ENCODE assay signal across 15 cellular contexts in the genomic region with DNA sequence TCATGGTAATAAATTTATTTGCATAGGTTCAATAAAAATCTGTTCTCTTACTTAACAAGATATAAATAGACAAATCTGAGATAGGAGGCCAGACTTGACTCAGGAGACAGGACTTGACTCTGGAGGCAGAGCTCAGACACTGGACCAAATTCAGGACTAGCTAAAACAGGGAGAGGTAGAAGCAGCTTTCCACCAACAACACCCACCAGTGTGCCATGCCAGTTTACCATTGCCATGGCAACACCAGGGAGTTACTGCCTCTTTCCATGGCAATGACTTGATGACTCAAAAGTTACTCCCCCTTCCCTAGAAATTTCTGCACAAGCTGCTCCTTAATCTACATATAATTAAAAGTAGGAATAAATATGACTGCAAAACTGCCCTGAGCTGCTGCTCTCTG.
DNase-seq lines count a peak whose midpoint lies in the region; ATAC-seq and TF ChIP-seq lines count a peak whose summit lies in the region.
"Had no signal": no experiment of that assay in that cellular context is flagged by ENCODE, and none has a peak within 500 bp of the region (broad histone marks: within the 10 kb centered on the region; RNA-seq: fewer than 3 reads in every experiment).

No MANE protein-coding gene starts in this region.

- no peak overlapping the region for H2BK120ac ChIP-seq in IMR-90 (ENCODE audit: low read depth, low read length)

- H3K9me1 ChIP-seq in IMR-90 (ENCODE audit: insufficient read depth, low read length): no peaks in the 10 kb centered on the region

- no peak overlapping the region for H3K23ac ChIP-seq in IMR-90 (ENCODE audit: low read depth, low read length)

- no peak overlapping the region for H3K56ac ChIP-seq in IMR-90 (ENCODE audit: extremely low read depth, insufficient read depth, low read length)

- no peak for TF ChIP-seq CTCF in AG09319 (IDR thresholded peaks at IDR 0.05; ENCODE audit: low read depth, low read length)
- no peak for TF ChIP-seq CTCF in IMR-90 (conservative IDR thresholded peaks at IDR 0.05; ENCODE audit: low read depth, low read length)
- no peak for TF ChIP-seq CTCF in brain microvascular endothelial cell (IDR thresholded peaks at IDR 0.05; ENCODE audit: low read depth, low read length, missing control alignments)

- H3K14ac ChIP-seq in IMR-90 (replicated peaks; ENCODE audit: low read depth, low read length): no peak overlapping the region

- H2BK15ac ChIP-seq in IMR-90 (ENCODE audit: low read depth, low read length): no peak overlapping the region

- no peak overlapping the region for H3K4me3 ChIP-seq in IMR-90 (ENCODE audit: insufficient read depth, low read depth, low read length)
- no peak overlapping the region for H3K4me3 ChIP-seq in brain microvascular endothelial cell (ENCODE audit: low read depth, low read length)

- no peak overlapping the region for H2AK9ac ChIP-seq in IMR-90 (replicated peaks; ENCODE audit: low read depth, low read length, poor library complexity)

- no peaks in the 10 kb centered on the region for H3K4me1 Mint-ChIP-seq in T-helper 17 cell
- H3K4me1 Mint-ChIP-seq in activated T-helper 17 cell treated with anti-CD3 and anti-CD28 coated beads, Interleukin-2, amount 50 U/mL, for 72 hours: no peaks in the 10 kb centered on the region
- H3K4me1 Mint-ChIP-seq: CD4-positive, CD25-positive, alpha-beta regulatory T cell had no signal

- H3K4me2 ChIP-seq in IMR-90 (ENCODE audit: low read depth, low read length): no peak overlapping the region

- CTCF ChIA-PET in IMR-90 (lab: Yijun Ruan, JAX): no interaction called here

- H3K9ac ChIP-seq in IMR-90 (ENCODE audit: low read depth, low read length): no peak overlapping the region

- H2AFZ ChIP-seq in IMR-90 (replicated peaks; ENCODE audit: low read length, poor library complexity): no peak overlapping the region

- H4K5ac ChIP-seq in IMR-90 (ENCODE audit: low read depth, low read length): no peak overlapping the region

- no peak overlapping the region for H2AK5ac ChIP-seq in IMR-90 (ENCODE audit: low read depth, low read length)

- H3K79me1 ChIP-seq in IMR-90 (ENCODE audit: low read depth in 1 of 2, low read length in 2 of 2): no peaks in the 10 kb centered on the region

- no peak overlapping the region for H3K4ac ChIP-seq in IMR-90 (ENCODE audit: low read depth, low read length)

- H2BK20ac ChIP-seq in IMR-90 (ENCODE audit: low read depth, low read length): no peak overlapping the region

- ATAC-seq in IMR-90 (ENCODE audit: low read depth) (no peak), T-helper 17 cell (no peak), HG02678 (IDR thresholded peaks at IDR 0.05; ENCODE audit: unreplicated experiment) (no peak)
- no peak for ATAC-seq in activated T-helper 17 cell treated with anti-CD3 and anti-CD28 coated beads, Interleukin-2, amount 50 U/mL, for 72 hours (replicated peaks)
- ATAC-seq: natural killer cell treated with Interleukin-12 subunit alpha and Interleukin-12 subunit beta and Interleukin-15 and Interleukin-18, amount 100 ng/mL, for 72 hours had no signal

- intact Hi-C loops in IMR-90 (cut with micrococcal nuclease): no loop called here

- TF ChIP-seq POLR2A in IMR-90 (IDR thresholded peaks at IDR 0.05; ENCODE audit: low read depth, low read length): no peak

- H3K18ac ChIP-seq in IMR-90 (ENCODE audit: low read depth, low read length): no peak overlapping the region

- H3K4me3 Mint-ChIP-seq in T-helper 17 cell: no peak overlapping the region
- no peak overlapping the region for H3K4me3 Mint-ChIP-seq in activated T-helper 17 cell treated with anti-CD3 and anti-CD28 coated beads, Interleukin-2, amount 50 U/mL, for 72 hours
- H3K4me3 Mint-ChIP-seq: CD4-positive, CD25-positive, alpha-beta regulatory T cell; natural killer cell treated with Interleukin-12 subunit alpha and Interleukin-12 subunit beta and Interleukin-15 and Interleukin-18, amount 100 ng/mL, for 72 hours had no signal

- H3K36me3 Mint-ChIP-seq in T-helper 17 cell (ENCODE audit: low read depth): no peaks in the 10 kb centered on the region
- no peaks in the 10 kb centered on the region for H3K36me3 Mint-ChIP-seq in activated T-helper 17 cell treated with anti-CD3 and anti-CD28 coated beads, Interleukin-2, amount 50 U/mL, for 72 hours (ENCODE audit: low read depth)
- H3K36me3 Mint-ChIP-seq: CD4-positive, CD25-positive, alpha-beta regulatory T cell; natural killer cell treated with Interleukin-12 subunit alpha and Interleukin-12 subunit beta and Interleukin-15 and Interleukin-18, amount 100 ng/mL, for 72 hours had no signal

- H3K4me1 ChIP-seq in IMR-90 (ENCODE audit: control insufficient read depth, insufficient read depth, low read length): no peaks in the 10 kb centered on the region

- peaks cover 21% of the 10 kb centered on the region for H3K27me3 Mint-ChIP-seq in T-helper 17 cell
- H3K27me3 Mint-ChIP-seq in activated T-helper 17 cell treated with anti-CD3 and anti-CD28 coated beads, Interleukin-2, amount 50 U/mL, for 72 hours: peaks cover 12% of the 10 kb centered on the region
- H3K27me3 Mint-ChIP-seq: CD4-positive, CD25-positive, alpha-beta regulatory T cell; natural killer cell treated with Interleukin-12 subunit alpha and Interleukin-12 subunit beta and Interleukin-15 and Interleukin-18, amount 100 ng/mL, for 72 hours had no signal

- no peaks in the 10 kb centered on the region for H4K20me1 ChIP-seq in IMR-90 (ENCODE audit: insufficient read depth, low read length)

- no peaks in the 10 kb centered on the region for H3K9me3 Mint-ChIP-seq in activated T-helper 17 cell treated with anti-CD3 and anti-CD28 coated beads, Interleukin-2, amount 50 U/mL, for 72 hours
- H3K9me3 Mint-ChIP-seq: natural killer cell treated with Interleukin-12 subunit alpha and Interleukin-12 subunit beta and Interleukin-15 and Interleukin-18, amount 100 ng/mL, for 72 hours had no signal

- no peak overlapping the region for H4K91ac ChIP-seq in IMR-90 (ENCODE audit: insufficient read depth, low read depth, low read length)

- H3K9me3 ChIP-seq in IMR-90 (ENCODE audit: control insufficient read depth, insufficient read depth, low read length) (no peaks in the 10 kb centered on the region), T-helper 17 cell (ENCODE audit: control insufficient read depth, low read length, poor library complexity, severe bottlenecking) (no peaks in the 10 kb centered on the region)

- H3K36me3 ChIP-seq in IMR-90 (ENCODE audit: control insufficient read depth, insufficient read depth, low read length): no peaks in the 10 kb centered on the region
- no peaks in the 10 kb centered on the region for H3K36me3 ChIP-seq in brain microvascular endothelial cell (replicated peaks)

- H2BK5ac ChIP-seq in IMR-90 (ENCODE audit: low read depth, low read length, poor library complexity, severe bottlenecking): no peak overlapping the region

- no peak overlapping the region for H3K27ac ChIP-seq in IMR-90 (ENCODE audit: insufficient read depth, low read length)
- H3K27ac ChIP-seq in brain microvascular endothelial cell: no peak overlapping the region

- POLR2A ChIA-PET in IMR-90 (lab: Charles Lee; ENCODE audit: unreplicated experiment): no interaction called here

- in situ Hi-C loops in IMR-90 (cut with MboI; ENCODE audit: low sequenced_read_pairs): no loop called here
- in situ Hi-C loops in brain microvascular endothelial cell (cut with HindIII; ENCODE audit: low pct_ligation_motif_present, low sequenced_read_pairs): no loop called here

- DNase-seq in AG09319 (ENCODE audit: extremely low read depth, low read depth) (peak; percentile 29), IMR-90 (peak; percentile 34), brain microvascular endothelial cell (peak; percentile 11), kidney tubule cell (ENCODE audit: low spot score) (peak; percentile 75), T-helper 17 cell (no peak), RPMI8226 (no peak)
- DNase-seq: activated CD4-positive, alpha-beta T cell treated with anti-CD3 and anti-CD28 coated beads for 4 hours; activated gamma-delta T cell treated with Interleukin-2 at 50 U/mL for 16 hours; CD4-positive, CD25-positive, alpha-beta regulatory T cell; effector memory CD4-positive, alpha-beta T cell; NCI-H1930; SIG-M5 had no signal

- no TSS peak for BruUV-seq in IMR-90 (replicated peaks; lab: Mats Ljungman, UMichigan)

- H4K8ac ChIP-seq in IMR-90 (ENCODE audit: low read depth in 2 of 2, low read length in 2 of 2): no peak overlapping the region

- dilution Hi-C loops in IMR-90 (cut with HindIII; ENCODE audit: low sequenced_read_pairs, unreplicated experiment): no loop called here

- H3K27ac Mint-ChIP-seq in T-helper 17 cell: no peak overlapping the region
- no peak overlapping the region for H3K27ac Mint-ChIP-seq in activated T-helper 17 cell treated with anti-CD3 and anti-CD28 coated beads, Interleukin-2, amount 50 U/mL, for 72 hours
- H3K27ac Mint-ChIP-seq: CD4-positive, CD25-positive, alpha-beta regulatory T cell; natural killer cell treated with Interleukin-12 subunit alpha and Interleukin-12 subunit beta and Interleukin-15 and Interleukin-18, amount 100 ng/mL, for 72 hours had no signal

- H3K27me3 ChIP-seq in IMR-90 (ENCODE audit: control insufficient read depth, insufficient read depth, low read length): no peaks in the 10 kb centered on the region
- no peaks in the 10 kb centered on the region for H3K27me3 ChIP-seq in brain microvascular endothelial cell (replicated peaks)

- TF ChIP-seq RAD21 in IMR-90 (IDR thresholded peaks at IDR 0.05; ENCODE audit: low read length): no peak

TF ChIP-seq in IMR-90, 13 proteins besides CTCF, POLR2A, EP300 and RAD21 (continues in another document):
- no peak for TF ChIP-seq CHD1 (IDR thresholded peaks at IDR 0.05; ENCODE audit: low read depth, low read length)
- TF ChIP-seq MAZ (IDR thresholded peaks at IDR 0.05; ENCODE audit: borderline replicate concordance, low read depth, low read length): no peak
- TF ChIP-seq RFX5 (IDR thresholded peaks at IDR 0.05; ENCODE audit: low read depth, low read length): no peak
- TF ChIP-seq, protein P1, sequence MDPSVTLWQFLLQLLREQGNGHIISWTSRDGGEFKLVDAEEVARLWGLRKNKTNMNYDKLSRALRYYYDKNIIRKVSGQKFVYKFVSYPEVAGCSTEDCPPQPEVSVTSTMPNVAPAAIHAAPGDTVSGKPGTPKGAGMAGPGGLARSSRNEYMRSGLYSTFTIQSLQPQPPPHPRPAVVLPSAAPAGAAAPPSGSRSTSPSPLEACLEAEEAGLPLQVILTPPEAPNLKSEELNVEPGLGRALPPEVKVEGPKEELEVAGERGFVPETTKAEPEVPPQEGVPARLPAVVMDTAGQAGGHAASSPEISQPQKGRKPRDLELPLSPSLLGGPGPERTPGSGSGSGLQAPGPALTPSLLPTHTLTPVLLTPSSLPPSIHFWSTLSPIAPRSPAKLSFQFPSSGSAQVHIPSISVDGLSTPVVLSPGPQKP (IDR thresholded peaks at IDR 0.05; ENCODE audit: borderline replicate concordance, low read depth, low read length): no peak
- TF ChIP-seq BHLHE40 (IDR thresholded peaks at IDR 0.05; ENCODE audit: low read depth, low read length): no peak
- no peak for TF ChIP-seq CEBPB (IDR thresholded peaks at IDR 0.05; ENCODE audit: low read depth, low read length)
- no peak for TF ChIP-seq FOS (IDR thresholded peaks at IDR 0.05; ENCODE audit: low read depth, low read length)
- no peak for TF ChIP-seq NFE2L2 (IDR thresholded peaks at IDR 0.05; ENCODE audit: low read depth, low read length)
- no peak for TF ChIP-seq SMC3 (IDR thresholded peaks at IDR 0.05; ENCODE audit: low read depth, low read length)
- no peak for TF ChIP-seq MAFK (IDR thresholded peaks at IDR 0.05; ENCODE audit: low read depth, low read length)

Comparison
In these comparisons a context has a peak if more than half of its experiments do, and no peak if none do; other contexts are left out.
1. DNase-seq: peak in AG09319 (single experiment), IMR-90 (single experiment), brain microvascular endothelial cell (single experiment) and kidney tubule cell (single experiment); none in T-helper 17 cell (0 of 3) and RPMI8226 (single experiment).